ENCODE assay signal across 8 cellular contexts in genomic region chr3:50274371-50275104, GRCh38. TPM values are rescaled to one million over a fixed set of nuclear protein-coding genes. Genes with fewer than 3 reads are reported as not detected.
DNase-seq lines count a peak whose midpoint lies in the region; ATAC-seq, FAIRE-seq and TF ChIP-seq lines count a peak whose summit lies in the region.

No MANE protein-coding gene starts in this region.

- peaks cover 14 to 30% of the 10 kb centered on the region in 2 experiments for H3K36me3 ChIP-seq in HepG2 (replicated peaks in 1 of 2; ENCODE audit: control insufficient read depth in 1 of 2, insufficient read depth in 2 of 2, low read length in 2 of 2)

- no peaks in the 10 kb centered on the region; the same call in 1 of the 2 replicates for H4K20me1 ChIP-seq in HepG2 (ENCODE audit: insufficient read depth, low read length)

- TF ChIP-seq CTCF in GM10266 (IDR thresholded peaks at IDR 0.05; ENCODE audit: control insufficient read depth, insufficient read depth, low read depth, missing control alignments), result peak; percentile 72
- peak; percentile 66 for TF ChIP-seq CTCF in HepG2 (CRISPR knock-in tag; IDR thresholded peaks at IDR 0.05)

- WGBS in HepG2 (ENCODE audit: low lambda C conversion rate), result 89% methylated on average over 23 of the region's 26 CpGs

- H3K79me2 ChIP-seq in HepG2 (ENCODE audit: insufficient read depth, low read length), result peaks cover 28% of the 10 kb centered on the region

- peak; percentile 21 for FAIRE-seq in HepG2 (lab: Jason Lieb, UNC)

- H3K4me3 ChIP-seq in HepG2 (replicated peaks in 1 of 3; ENCODE audit: insufficient read depth in 1 of 3, low read depth in 2 of 3, low read length in 3 of 3), result no peak overlapping the region

- DNase-seq in GM10266 (ENCODE audit: extremely low spot score) (peak; percentile 88), NCI-H1048 (lab: John Stamatoyannopoulos, UW) (peak; percentile 44), HepG2 (ENCODE audit: low spot score) (peak; percentile 60)
- DNase-seq in activated CD4-positive, CD25-positive, alpha-beta regulatory T cell treated with anti-CD3 and anti-CD28 coated beads, Interleukin-2, amount 50 U/mL, for 16 hours (ENCODE audit: low read depth, low spot score), result peak; percentile 55
- DNase-seq in central memory CD4-positive, alpha-beta T cell, result peak; percentile 66
- DNase-seq in stimulated activated CD8-positive, alpha-beta memory T cell treated with anti-CD3 and anti-CD28 coated beads, Interleukin-2, amount 100 ng/mL, for 48 hours (ENCODE audit: low read depth in 2 of 2), result peak; percentile 60 to 69

- peak overlapping the region; percentile 18 for H3K27ac ChIP-seq in HepG2 (ENCODE audit: extremely low read length, insufficient read depth, low read length)

- H3K27me3 ChIP-seq in HepG2 (ENCODE audit: control insufficient read depth in 1 of 2, insufficient read depth in 2 of 2, low read length in 2 of 2), result no peaks in the 10 kb centered on the region; a peak in 1 of 5 replicates

- POLR2A ChIA-PET in HepG2 (lab: Yijun Ruan, JAX), result interaction anchor here (0.6 to 1.5 kb wide), 3 partner anchors 9 to 15 kb away, joined by 3 to 4 read pairs (median 3); no protein-coding TSS in a partner anchor

- peak; percentile 4; the same call in 1 of the 3 replicates for ATAC-seq in HepG2
- no peak for ATAC-seq in GM18502 (IDR thresholded peaks at IDR 0.05; ENCODE audit: poor library complexity, unreplicated experiment)
- no peak for ATAC-seq in GM18907 (IDR thresholded peaks at IDR 0.05; ENCODE audit: unreplicated experiment)

- no peak overlapping the region for H3K4me2 ChIP-seq in HepG2 (ENCODE audit: low read depth, low read length)

- H3K9ac ChIP-seq in HepG2 (ENCODE audit: insufficient read depth, low read depth, low read length), result no peak overlapping the region

- in situ Hi-C loops in HepG2 (cut with HindIII; ENCODE audit: extremely low pct_ligation_motif_present, low pct_unique_long_range_greater_than_20kb), result loop anchor here (5.0 to 10.0 kb wide), 2 partner anchors 47 to 80 kb away; partner anchors contain the start of gene GNAT1

- BruUV-seq in HepG2 (replicated peaks; lab: Mats Ljungman, UMichigan), result no TSS peak

- no peak overlapping the region for H2AFZ ChIP-seq in HepG2 (ENCODE audit: low read length)

- peaks cover 57% of the 10 kb centered on the region for H3K4me1 ChIP-seq in HepG2 (ENCODE audit: insufficient read depth, low read length)

- intact Hi-C loops in HepG2 (cut with micrococcal nuclease; ENCODE audit: unreplicated experiment), result loop anchor here (1.0 to 5.0 kb wide), 3 partner anchors 47 to 82 kb away; partner anchors contain the start of gene GNAT1

- TF ChIP-seq EP300 in HepG2 (IDR thresholded peaks at IDR 0.05; ENCODE audit: low read depth in 2 of 2, low read length in 2 of 2), result no peak
- TF ChIP-seq EP300 in HepG2 (CRISPR knock-in tag; IDR thresholded peaks at IDR 0.05; ENCODE audit: borderline replicate concordance), result no peak

- H3K9me3 ChIP-seq in HepG2 (ENCODE audit: low read length), result no peaks in the 10 kb centered on the region

- CTCF ChIA-PET in HepG2 (lab: Yijun Ruan, JAX; ENCODE audit: low intra/inter-chr PET ratio, low total read pairs), result interaction anchor here (1.9 to 6.4 kb wide), 3 partner anchors 15 to 50 kb away, joined by 10 to 81 read pairs (median 63); no protein-coding TSS in a partner anchor

- TF ChIP-seq RAD21 in HepG2 (CRISPR knock-in tag; IDR thresholded peaks at IDR 0.05), result peak; percentile 50

- TF ChIP-seq POLR2A in HepG2 (IDR thresholded peaks at IDR 0.05; ENCODE audit: insufficient read depth in 1 of 2, low read depth in 2 of 2, low read length in 2 of 2), result no peak

RNA-seq across cellular contexts. Expression of gene LSMEM2, which starts 4.3 kb away (rescaled TPM):
- total RNA-seq in HepG2 (2016; rRNA removed; fragmentation: Illumina TruSeq; extraction: Trizol), result 0.07 TPM in 1 of 2 replicates, not detected in the other
- not detected in 2 replicates for total RNA-seq in HepG2 (2016; cell fraction: cytosol; rRNA removed; fragmentation: Illumina TruSeq; extraction: Trizol; ENCODE audit: low read depth)
- total RNA-seq in HepG2 (2016; cell fraction: insoluble cytoplasmic fraction; rRNA removed; fragmentation: Illumina TruSeq; extraction: Trizol), result 0.06 TPM in 1 of 2 replicates, not detected in the other
- total RNA-seq in HepG2 (2016; cell fraction: membrane; rRNA removed; fragmentation: Illumina TruSeq; extraction: Trizol), result not detected in 2 replicates
- total RNA-seq in HepG2 (2016; cell fraction: nucleus; rRNA removed; fragmentation: Illumina TruSeq; extraction: Trizol), result 0.25 TPM in 1 of 2 replicates, not detected in the other
- 0.41 and 0.44 TPM in 2 replicates for polyA plus RNA-seq in HepG2 (2011; rRNA removed)
- 0.08 and 0.15 TPM in 2 replicates for polyA plus RNA-seq in HepG2 (2011; cell fraction: cytosol; rRNA removed)
- 1.3 and 2.1 TPM in 2 replicates for polyA plus RNA-seq in HepG2 (2011; cell fraction: nucleus; rRNA removed)
- polyA plus RNA-seq in HepG2 (2012), result 0.17 and 0.37 TPM in 2 replicates
- polyA plus RNA-seq in HepG2 (2016; cell fraction: cytosol; fragmentation: Illumina TruSeq; extraction: Trizol; ENCODE audit: low read depth), result not detected in 2 replicates
- not detected in 2 replicates for polyA plus RNA-seq in HepG2 (2016; cell fraction: insoluble cytoplasmic fraction; fragmentation: Illumina TruSeq; extraction: Trizol; ENCODE audit: low read depth)
- not detected in 2 replicates for polyA plus RNA-seq in HepG2 (2016; cell fraction: membrane; fragmentation: Illumina TruSeq; extraction: Trizol; ENCODE audit: low read depth)
- 0.42 TPM in 1 of 2 replicates, not detected in the other for polyA plus RNA-seq in HepG2 (2016; cell fraction: nucleus; fragmentation: Illumina TruSeq; extraction: Trizol; ENCODE audit: insufficient read depth, low read depth)
- 0.09 and 0.34 TPM in 2 replicates for polyA minus RNA-seq in HepG2 (2011; rRNA and poly(A)+ RNA removed; ENCODE audit: low replicate concordance)
- not detected in 2 replicates for polyA minus RNA-seq in HepG2 (2011; cell fraction: cytosol; rRNA and poly(A)+ RNA removed)
- polyA minus RNA-seq in HepG2 (2011; cell fraction: nucleus; rRNA and poly(A)+ RNA removed), result 0.90 TPM in 1 of 2 replicates, not detected in the other

RNA-seq across cellular contexts. Expression of gene SEMA3B, which starts 5.6 kb away (rescaled TPM):
- total RNA-seq in HepG2 (2016; rRNA removed; fragmentation: Illumina TruSeq; extraction: Trizol), result 25.6 and 93.2 TPM in 2 replicates
- 12.3 and 13.3 TPM in 2 replicates for total RNA-seq in HepG2 (2016; cell fraction: cytosol; rRNA removed; fragmentation: Illumina TruSeq; extraction: Trizol; ENCODE audit: low read depth)
- total RNA-seq in HepG2 (2016; cell fraction: insoluble cytoplasmic fraction; rRNA removed; fragmentation: Illumina TruSeq; extraction: Trizol), result 23.5 and 94.1 TPM in 2 replicates
- total RNA-seq in HepG2 (2016; cell fraction: membrane; rRNA removed; fragmentation: Illumina TruSeq; extraction: Trizol), result 18.0 and 19.0 TPM in 2 replicates
- 106 and 120 TPM in 2 replicates for total RNA-seq in HepG2 (2016; cell fraction: nucleus; rRNA removed; fragmentation: Illumina TruSeq; extraction: Trizol)
- 158 and 173 TPM in 2 replicates for polyA plus RNA-seq in HepG2 (2011; rRNA removed)
- polyA plus RNA-seq in HepG2 (2011; cell fraction: cytosol; rRNA removed), result 99.8 and 199 TPM in 2 replicates
- polyA plus RNA-seq in HepG2 (2011; cell fraction: nucleus; rRNA removed), result 824 and 1,487 TPM in 2 replicates
- 48.8 and 75.5 TPM in 2 replicates for polyA plus RNA-seq in HepG2 (2012)
- polyA plus RNA-seq in HepG2 (2016; cell fraction: cytosol; fragmentation: Illumina TruSeq; extraction: Trizol; ENCODE audit: low read depth), result 10.5 and 10.8 TPM in 2 replicates
- 26.4 and 37.1 TPM in 2 replicates for polyA plus RNA-seq in HepG2 (2016; cell fraction: insoluble cytoplasmic fraction; fragmentation: Illumina TruSeq; extraction: Trizol; ENCODE audit: low read depth)
- 15.3 and 17.6 TPM in 2 replicates for polyA plus RNA-seq in HepG2 (2016; cell fraction: membrane; fragmentation: Illumina TruSeq; extraction: Trizol; ENCODE audit: low read depth)
- 390 and 409 TPM in 2 replicates for polyA plus RNA-seq in HepG2 (2016; cell fraction: nucleus; fragmentation: Illumina TruSeq; extraction: Trizol; ENCODE audit: insufficient read depth, low read depth)
- polyA minus RNA-seq in HepG2 (2011; rRNA and poly(A)+ RNA removed; ENCODE audit: low replicate concordance), result 84.6 and 160 TPM in 2 replicates
- polyA minus RNA-seq in HepG2 (2011; cell fraction: cytosol; rRNA and poly(A)+ RNA removed), result 55.4 and 70.0 TPM in 2 replicates
- 81.1 and 108 TPM in 2 replicates for polyA minus RNA-seq in HepG2 (2011; cell fraction: nucleus; rRNA and poly(A)+ RNA removed)

RNA-seq across cellular contexts. Expression of gene IFRD2, which starts 17.7 kb away (rescaled TPM):
- total RNA-seq in HepG2 (2016; rRNA removed; fragmentation: Illumina TruSeq; extraction: Trizol), result 81.4 and 96.1 TPM in 2 replicates
- total RNA-seq in HepG2 (2016; cell fraction: cytosol; rRNA removed; fragmentation: Illumina TruSeq; extraction: Trizol; ENCODE audit: low read depth), result 66.4 and 85.9 TPM in 2 replicates
- total RNA-seq in HepG2 (2016; cell fraction: insoluble cytoplasmic fraction; rRNA removed; fragmentation: Illumina TruSeq; extraction: Trizol), result 79.0 and 101 TPM in 2 replicates
- 126 and 147 TPM in 2 replicates for total RNA-seq in HepG2 (2016; cell fraction: membrane; rRNA removed; fragmentation: Illumina TruSeq; extraction: Trizol)
- 83.9 and 92.3 TPM in 2 replicates for total RNA-seq in HepG2 (2016; cell fraction: nucleus; rRNA removed; fragmentation: Illumina TruSeq; extraction: Trizol)
- polyA plus RNA-seq in HepG2 (2011; rRNA removed), result 32.8 and 43.1 TPM in 2 replicates
- polyA plus RNA-seq in HepG2 (2011; cell fraction: cytosol; rRNA removed), result 29.8 and 39.8 TPM in 2 replicates
- polyA plus RNA-seq in HepG2 (2011; cell fraction: nucleus; rRNA removed), result 174 and 179 TPM in 2 replicates
- 38.5 and 48.9 TPM in 2 replicates for polyA plus RNA-seq in HepG2 (2012)
- 54.5 and 72.4 TPM in 2 replicates for polyA plus RNA-seq in HepG2 (2016; cell fraction: cytosol; fragmentation: Illumina TruSeq; extraction: Trizol; ENCODE audit: low read depth)
- polyA plus RNA-seq in HepG2 (2016; cell fraction: insoluble cytoplasmic fraction; fragmentation: Illumina TruSeq; extraction: Trizol; ENCODE audit: low read depth), result 62.4 and 77.5 TPM in 2 replicates
- 89.6 and 91.5 TPM in 2 replicates for polyA plus RNA-seq in HepG2 (2016; cell fraction: membrane; fragmentation: Illumina TruSeq; extraction: Trizol; ENCODE audit: low read depth)
- 124 and 130 TPM in 2 replicates for polyA plus RNA-seq in HepG2 (2016; cell fraction: nucleus; fragmentation: Illumina TruSeq; extraction: Trizol; ENCODE audit: insufficient read depth, low read depth)
- polyA minus RNA-seq in HepG2 (2011; rRNA and poly(A)+ RNA removed; ENCODE audit: low replicate concordance), result 61.7 and 107 TPM in 2 replicates
- polyA minus RNA-seq in HepG2 (2011; cell fraction: cytosol; rRNA and poly(A)+ RNA removed), result 15.9 and 21.4 TPM in 2 replicates
- polyA minus RNA-seq in HepG2 (2011; cell fraction: nucleus; rRNA and poly(A)+ RNA removed), result 46.6 and 52.5 TPM in 2 replicates

RNA-seq across cellular contexts. Expression of gene HYAL3, which starts 24.7 kb away (rescaled TPM):
- total RNA-seq in HepG2 (2016; rRNA removed; fragmentation: Illumina TruSeq; extraction: Trizol), result 5.5 and 5.9 TPM in 2 replicates
- 3.1 and 4.0 TPM in 2 replicates for total RNA-seq in HepG2 (2016; cell fraction: cytosol; rRNA removed; fragmentation: Illumina TruSeq; extraction: Trizol; ENCODE audit: low read depth)
- total RNA-seq in HepG2 (2016; cell fraction: insoluble cytoplasmic fraction; rRNA removed; fragmentation: Illumina TruSeq; extraction: Trizol), result 4.8 and 6.5 TPM in 2 replicates
- 4.7 and 5.3 TPM in 2 replicates for total RNA-seq in HepG2 (2016; cell fraction: membrane; rRNA removed; fragmentation: Illumina TruSeq; extraction: Trizol)
- 4.6 and 5.5 TPM in 2 replicates for total RNA-seq in HepG2 (2016; cell fraction: nucleus; rRNA removed; fragmentation: Illumina TruSeq; extraction: Trizol)
- polyA plus RNA-seq in HepG2 (2011; rRNA removed), result 10.4 and 12.9 TPM in 2 replicates
- 10.7 and 17.4 TPM in 2 replicates for polyA plus RNA-seq in HepG2 (2011; cell fraction: cytosol; rRNA removed)
- 24.5 and 24.6 TPM in 2 replicates for polyA plus RNA-seq in HepG2 (2011; cell fraction: nucleus; rRNA removed)
- polyA plus RNA-seq in HepG2 (2012), result 2.2 and 2.5 TPM in 2 replicates
- 2.8 and 4.1 TPM in 2 replicates for polyA plus RNA-seq in HepG2 (2016; cell fraction: cytosol; fragmentation: Illumina TruSeq; extraction: Trizol; ENCODE audit: low read depth)
- polyA plus RNA-seq in HepG2 (2016; cell fraction: insoluble cytoplasmic fraction; fragmentation: Illumina TruSeq; extraction: Trizol; ENCODE audit: low read depth), result 6.1 and 9.3 TPM in 2 replicates
- 6.6 and 7.3 TPM in 2 replicates for polyA plus RNA-seq in HepG2 (2016; cell fraction: membrane; fragmentation: Illumina TruSeq; extraction: Trizol; ENCODE audit: low read depth)
- 9.7 and 11.4 TPM in 2 replicates for polyA plus RNA-seq in HepG2 (2016; cell fraction: nucleus; fragmentation: Illumina TruSeq; extraction: Trizol; ENCODE audit: insufficient read depth, low read depth)
- 24.0 and 60.6 TPM in 2 replicates for polyA minus RNA-seq in HepG2 (2011; rRNA and poly(A)+ RNA removed; ENCODE audit: low replicate concordance)
- 5.2 and 5.5 TPM in 2 replicates for polyA minus RNA-seq in HepG2 (2011; cell fraction: cytosol; rRNA and poly(A)+ RNA removed)
- 5.8 and 7.0 TPM in 2 replicates for polyA minus RNA-seq in HepG2 (2011; cell fraction: nucleus; rRNA and poly(A)+ RNA removed)

RNA-seq across cellular contexts. Expression of gene NAA80, which starts 24.7 kb away (rescaled TPM):
- 1.5 and 3.4 TPM in 2 replicates for total RNA-seq in HepG2 (2016; rRNA removed; fragmentation: Illumina TruSeq; extraction: Trizol)
- 1.2 and 1.4 TPM in 2 replicates for total RNA-seq in HepG2 (2016; cell fraction: cytosol; rRNA removed; fragmentation: Illumina TruSeq; extraction: Trizol; ENCODE audit: low read depth)
- total RNA-seq in HepG2 (2016; cell fraction: insoluble cytoplasmic fraction; rRNA removed; fragmentation: Illumina TruSeq; extraction: Trizol), result 1.9 and 4.5 TPM in 2 replicates
- total RNA-seq in HepG2 (2016; cell fraction: membrane; rRNA removed; fragmentation: Illumina TruSeq; extraction: Trizol), result 1.7 and 3.0 TPM in 2 replicates
- total RNA-seq in HepG2 (2016; cell fraction: nucleus; rRNA removed; fragmentation: Illumina TruSeq; extraction: Trizol), result 6.5 and 6.8 TPM in 2 replicates
- 8.7 and 13.1 TPM in 2 replicates for polyA plus RNA-seq in HepG2 (2011; rRNA removed)
- 3.4 and 5.0 TPM in 2 replicates for polyA plus RNA-seq in HepG2 (2011; cell fraction: cytosol; rRNA removed)
- polyA plus RNA-seq in HepG2 (2011; cell fraction: nucleus; rRNA removed), result 46.7 and 51.7 TPM in 2 replicates
- polyA plus RNA-seq in HepG2 (2012), result 5.2 and 6.1 TPM in 2 replicates
- 2.4 and 3.7 TPM in 2 replicates for polyA plus RNA-seq in HepG2 (2016; cell fraction: cytosol; fragmentation: Illumina TruSeq; extraction: Trizol; ENCODE audit: low read depth)
- 4.3 and 5.4 TPM in 2 replicates for polyA plus RNA-seq in HepG2 (2016; cell fraction: insoluble cytoplasmic fraction; fragmentation: Illumina TruSeq; extraction: Trizol; ENCODE audit: low read depth)
- 5.1 and 5.3 TPM in 2 replicates for polyA plus RNA-seq in HepG2 (2016; cell fraction: membrane; fragmentation: Illumina TruSeq; extraction: Trizol; ENCODE audit: low read depth)
- polyA plus RNA-seq in HepG2 (2016; cell fraction: nucleus; fragmentation: Illumina TruSeq; extraction: Trizol; ENCODE audit: insufficient read depth, low read depth), result 23.1 and 24.6 TPM in 2 replicates
- polyA minus RNA-seq in HepG2 (2011; rRNA and poly(A)+ RNA removed; ENCODE audit: low replicate concordance), result 20.9 and 56.7 TPM in 2 replicates
- 2.0 and 2.9 TPM in 2 replicates for polyA minus RNA-seq in HepG2 (2011; cell fraction: cytosol; rRNA and poly(A)+ RNA removed)
- 15.7 and 16.0 TPM in 2 replicates for polyA minus RNA-seq in HepG2 (2011; cell fraction: nucleus; rRNA and poly(A)+ RNA removed)
